Comparison of ENCODE assay signal across 9 cellular contexts in genomic region chr9:38432922-38433510, GRCh38. TPM values are rescaled to one million over a fixed set of nuclear protein-coding genes. Genes with fewer than 3 reads are reported as not detected.
DNase-seq lines count a peak whose midpoint lies in the region; ATAC-seq and TF ChIP-seq lines count a peak whose summit lies in the region.
"Had no signal": no experiment of that assay in that cellular context is flagged by ENCODE, and none has a peak within 500 bp of the region (broad histone marks: within the 10 kb centered on the region; RNA-seq: fewer than 3 reads in every experiment).

No MANE protein-coding gene starts in this region.

- no peak overlapping the region for H3K4me2 ChIP-seq in OCI-LY7 (ENCODE audit: low read length)

- H3K4me3 ChIP-seq in CD8-positive, alpha-beta T cell (ENCODE audit: low read depth, low read length) = no peak overlapping the region
- no peak overlapping the region for H3K4me3 ChIP-seq in OCI-LY7 (ENCODE audit: low read depth, low read length, poor library complexity, severe bottlenecking)
- H3K4me3 ChIP-seq in esophagus squamous epithelium = no peak overlapping the region
- no peak overlapping the region for H3K4me3 ChIP-seq in psoas muscle

- no peaks in the 10 kb centered on the region for H3K9me3 ChIP-seq in CD8-positive, alpha-beta T cell (ENCODE audit: low read length)
- no peaks in the 10 kb centered on the region for H3K9me3 ChIP-seq in OCI-LY7 (ENCODE audit: low read length)
- H3K9me3 ChIP-seq in esophagus squamous epithelium = no peaks in the 10 kb centered on the region
- H3K9me3 ChIP-seq in psoas muscle = no peaks in the 10 kb centered on the region

- H2AFZ ChIP-seq in OCI-LY7 (ENCODE audit: low read length) = no peak overlapping the region

- H3K79me2 ChIP-seq in OCI-LY7 (ENCODE audit: insufficient read depth, low read depth, low read length) = no peaks in the 10 kb centered on the region

- WGBS in esophagus squamous epithelium, 2 donors = 23 to 30% methylated on average over 3 of the region's 3 CpGs
- 27 to 48% (median 29%) methylated on average over 3 of the region's 3 CpGs for WGBS in psoas muscle, 3 donors

- H3K27me3 Mint-ChIP-seq in CD8-positive, alpha-beta T cell (ENCODE audit: low read depth) = peaks cover 5% of the 10 kb centered on the region
- H3K27me3 Mint-ChIP-seq in activated T-cell treated with anti-CD3 and anti-CD28 coated beads, Interleukin-2, amount 50 U/mL, for 72 hours (ENCODE audit: low read depth) = peaks cover 1% of the 10 kb centered on the region

- no peaks in the 10 kb centered on the region for H3K36me3 ChIP-seq in CD8-positive, alpha-beta T cell (ENCODE audit: insufficient read depth, low read length)
- no peaks in the 10 kb centered on the region for H3K36me3 ChIP-seq in OCI-LY7 (ENCODE audit: insufficient read depth, low read length)
- H3K36me3 ChIP-seq in esophagus squamous epithelium = no peaks in the 10 kb centered on the region
- H3K36me3 ChIP-seq in psoas muscle (ENCODE audit: insufficient read depth in 1 of 2, low read depth in 1 of 2) = no peaks in the 10 kb centered on the region

- no peaks in the 10 kb centered on the region for H4K20me1 ChIP-seq in OCI-LY7 (ENCODE audit: insufficient read depth, low read length)

- DNase-seq in CD8-positive, alpha-beta T cell = no peak
- DNase-seq in H4 (ENCODE audit: low spot score) (peak; percentile 38), OCI-LY7 (ENCODE audit: low spot score) (peak; percentile 45), esophagus squamous epithelium (lab: John Stamatoyannopoulos, UW) (no peak), psoas muscle (no peak)
- DNase-seq in activated T-cell treated with anti-CD3 and anti-CD28 coated beads, Interleukin-2, amount 50 U/mL, for 72 hours = no peak

- CTCF ChIA-PET in CD8-positive, alpha-beta T cell (lab: Charles Lee) = interaction anchor here (0.6 to 4.8 kb wide), 8 partner anchors 10 to 521 kb away, joined by 3 to 42 read pairs (median 4); no protein-coding TSS in a partner anchor
- CTCF ChIA-PET in OCI-LY7 (lab: Charles Lee; ENCODE audit: unreplicated experiment) = no interaction called here

- POLR2A ChIA-PET in CD8-positive, alpha-beta T cell (lab: Charles Lee) = no interaction called here
- POLR2A ChIA-PET in OCI-LY7 (lab: Charles Lee) = interaction anchor here (0.6 kb wide), 1 partner anchor 13 kb away, joined by 8 read pairs; no protein-coding TSS in a partner anchor

- TF ChIP-seq POLR2A in esophagus squamous epithelium (IDR thresholded peaks at IDR 0.05) = no peak

- TF ChIP-seq CTCF in CD8-positive, alpha-beta T cell (IDR thresholded peaks at IDR 0.05) = peak; percentile 63
- TF ChIP-seq CTCF in OCI-LY7 (conservative IDR thresholded peaks at IDR 0.05; ENCODE audit: low read length) = peak; percentile 72
- TF ChIP-seq CTCF in esophagus squamous epithelium (IDR thresholded peaks at IDR 0.05) = peak; percentile 24 to 70 (median 62)
- peak; percentile 51 for TF ChIP-seq CTCF in psoas muscle (IDR thresholded peaks at IDR 0.05)

- H3K4me1 ChIP-seq in CD8-positive, alpha-beta T cell (ENCODE audit: insufficient read depth, low read length) = no peaks in the 10 kb centered on the region
- no peaks in the 10 kb centered on the region for H3K4me1 ChIP-seq in OCI-LY7 (ENCODE audit: insufficient read depth, low read length, poor library complexity, severe bottlenecking)
- H3K4me1 ChIP-seq in esophagus squamous epithelium = peaks cover 0 to 9% (median 0%) of the 10 kb centered on the region in 3 donors
- no peaks in the 10 kb centered on the region for H3K4me1 ChIP-seq in psoas muscle

- no peak for ATAC-seq in CD8-positive, alpha-beta T cell
- no peak for ATAC-seq in psoas muscle
- no peak for ATAC-seq in activated T-cell treated with anti-CD3 and anti-CD28 coated beads, Interleukin-2, amount 50 U/mL, for 72 hours (replicated peaks in 1 of 2)
- ATAC-seq in HG03442 (IDR thresholded peaks at IDR 0.05; ENCODE audit: unreplicated experiment) = no peak
- no peak for ATAC-seq in GM18907 (IDR thresholded peaks at IDR 0.05; ENCODE audit: unreplicated experiment)

- H3K4me1 Mint-ChIP-seq in CD8-positive, alpha-beta T cell (ENCODE audit: low read depth) = peaks cover 6% of the 10 kb centered on the region
- H3K4me1 Mint-ChIP-seq in activated T-cell treated with anti-CD3 and anti-CD28 coated beads, Interleukin-2, amount 50 U/mL, for 72 hours (ENCODE audit: low read depth) = peaks cover 4% of the 10 kb centered on the region
- H3K4me1 Mint-ChIP-seq: memory B cell had no signal

- no peaks in the 10 kb centered on the region for H3K27me3 ChIP-seq in CD8-positive, alpha-beta T cell (ENCODE audit: insufficient read depth, low read length)
- H3K27me3 ChIP-seq in esophagus squamous epithelium (no peaks in the 10 kb centered on the region), psoas muscle (ENCODE audit: insufficient read depth in 3 of 3, low read length in 2 of 3) (no peaks in the 10 kb centered on the region)

- no peaks in the 10 kb centered on the region for H3K9me2 ChIP-seq in OCI-LY7 (ENCODE audit: insufficient read depth, low read length)

- no peak overlapping the region for H3K27ac Mint-ChIP-seq in CD8-positive, alpha-beta T cell
- H3K27ac Mint-ChIP-seq in activated T-cell treated with anti-CD3 and anti-CD28 coated beads, Interleukin-2, amount 50 U/mL, for 72 hours = no peak overlapping the region
- H3K27ac Mint-ChIP-seq: memory B cell had no signal

- no peaks in the 10 kb centered on the region for H3K9me3 Mint-ChIP-seq in CD8-positive, alpha-beta T cell
- H3K9me3 Mint-ChIP-seq in activated T-cell treated with anti-CD3 and anti-CD28 coated beads, Interleukin-2, amount 50 U/mL, for 72 hours = no peaks in the 10 kb centered on the region
- H3K9me3 Mint-ChIP-seq: memory B cell had no signal

- no peak overlapping the region for H3K27ac ChIP-seq in CD8-positive, alpha-beta T cell (ENCODE audit: low read depth, low read length)
- no peak overlapping the region for H3K27ac ChIP-seq in OCI-LY7 (ENCODE audit: low read depth, low read length, poor library complexity, severe bottlenecking)
- no peak overlapping the region for H3K27ac ChIP-seq in esophagus squamous epithelium
- no peak overlapping the region for H3K27ac ChIP-seq in psoas muscle

- no peaks in the 10 kb centered on the region for H3K36me3 Mint-ChIP-seq in CD8-positive, alpha-beta T cell
- no peaks in the 10 kb centered on the region for H3K36me3 Mint-ChIP-seq in activated T-cell treated with anti-CD3 and anti-CD28 coated beads, Interleukin-2, amount 50 U/mL, for 72 hours (ENCODE audit: insufficient read depth in 2 of 2)
- H3K36me3 Mint-ChIP-seq: memory B cell had no signal

- no TSS peak for BruUV-seq in OCI-LY7 (replicated peaks; lab: Mats Ljungman, UMichigan)

- intact Hi-C loops in CD8-positive, alpha-beta T cell (cut with DNase I, micrococcal nuclease) = loop anchor here (1.0 to 2.0 kb wide), 2 partner anchors 62 to 520 kb away; no protein-coding TSS in a partner anchor
- intact Hi-C loops in OCI-LY7 (cut with micrococcal nuclease; ENCODE audit: unreplicated experiment) = loop anchor here (1.0 to 5.0 kb wide), 2 partner anchors 81 to 520 kb away; no protein-coding TSS in a partner anchor
- intact Hi-C loops in esophagus squamous epithelium (cut with DNase I) = no loop called here
- intact Hi-C loops in psoas muscle (cut with DNase I) = no loop called here

- H3K4me3 Mint-ChIP-seq in CD8-positive, alpha-beta T cell = no peak overlapping the region
- H3K4me3 Mint-ChIP-seq in activated T-cell treated with anti-CD3 and anti-CD28 coated beads, Interleukin-2, amount 50 U/mL, for 72 hours = no peak overlapping the region
- H3K4me3 Mint-ChIP-seq: memory B cell had no signal

RNA-seq across cellular contexts. Expression of gene IGFBPL1, which starts 8.8 kb away (rescaled TPM):
- not detected for total RNA-seq in CD8-positive, alpha-beta T cell
- total RNA-seq in H4 (2014; rRNA removed; shearing (Covaris generic)) = 0.58 TPM in 1 of 2 replicates, not detected in the other
- not detected in 2 replicates for total RNA-seq in OCI-LY7 (2014; rRNA removed; shearing (Covaris generic))
- total RNA-seq in OCI-LY7 (2022) (not detected in 2 replicates), esophagus squamous epithelium (not detected), psoas muscle (under 1 TPM in 2 of 4 donors, not detected in 2; 0.42 to 0.51 TPM)
- polyA plus RNA-seq in psoas muscle = under 1 TPM in 1 of 3 donors, not detected in 2; 0.10 TPM
- total RNA-seq in activated T-cell treated with anti-CD3 and anti-CD28 coated beads, Interleukin-2, amount 50 U/mL, for 72 hours = not detected

RNA-seq across cellular contexts. Expression of gene ALDH1B1, which starts 40.5 kb away (rescaled TPM):
- under 1 TPM; 0.50 to 0.71 TPM for total RNA-seq in CD8-positive, alpha-beta T cell
- 19.5 and 29.5 TPM in 2 replicates for total RNA-seq in H4 (2014; rRNA removed; shearing (Covaris generic))
- total RNA-seq in OCI-LY7 (2014; rRNA removed; shearing (Covaris generic)) = 0.32 and 1.3 TPM in 2 replicates
- 5.8 and 8.6 TPM in 2 replicates for total RNA-seq in OCI-LY7 (2022)
- 10 to 100 TPM in 2 of 4 donors, 1 to 10 TPM in 2; 1.6 to 23.7 (median 7.7) TPM for total RNA-seq in esophagus squamous epithelium
- total RNA-seq in psoas muscle = 100 to 1,000 TPM in 3 of 4 donors, 10 to 100 TPM in 1; 24.9 to 120 (median 107) TPM
- polyA plus RNA-seq in psoas muscle = 10 to 100 TPM; 34.3 to 46.9 (median 45.3) TPM
- 10 to 100 TPM in 1 of 2 donors, 1 to 10 TPM in 1; 9.1 to 10.2 TPM for total RNA-seq in activated T-cell treated with anti-CD3 and anti-CD28 coated beads, Interleukin-2, amount 50 U/mL, for 72 hours

Comparison
In these comparisons a context has a peak if more than half of its experiments do, and no peak if none do; other contexts are left out.
1. DNase-seq: peak in H4 (single experiment) and OCI-LY7 (single experiment); none in CD8-positive, alpha-beta T cell (0 of 7), esophagus squamous epithelium (single experiment), psoas muscle (0 of 2) and activated T-cell treated with anti-CD3 and anti-CD28 coated beads, Interleukin-2, amount 50 U/mL, for 72 hours (0 of 2).
2. intact Hi-C loops: an anchor here in CD8-positive, alpha-beta T cell (1.0 to 2.0 kb wide) and OCI-LY7 (1.0 to 5.0 kb wide); none called in esophagus squamous epithelium and psoas muscle.
3. Peak in every context shown above with its lines, with median percentiles within 50 percentile points of each other: CTCF ChIP-seq.